8 cellular contexts compared by ENCODE assay signal in genomic region chr1:15885701-15886612, GRCh38. TPM values are rescaled to one million over a fixed set of nuclear protein-coding genes. Genes with fewer than 3 reads are reported as not detected.
DNase-seq lines count a peak whose midpoint lies in the region; ATAC-seq, FAIRE-seq and TF ChIP-seq lines count a peak whose summit lies in the region.

No MANE protein-coding gene starts in this region.

- dilution Hi-C loops in mammary epithelial cell (cut with HindIII; ENCODE audit: low sequenced_read_pairs), result no loop called here

- H3K4me1 ChIP-seq in ACC112 (ENCODE audit: control insufficient read depth, insufficient read depth, low read length, unreplicated experiment), result peaks cover 39% of the 10 kb centered on the region
- peaks cover 18% of the 10 kb centered on the region for H3K4me1 ChIP-seq in mammary epithelial cell (ENCODE audit: insufficient read depth, low read length)

- H3K36me3 ChIP-seq in ACC112 (ENCODE audit: insufficient read depth, low read length), result no peaks in the 10 kb centered on the region
- peaks cover 13% of the 10 kb centered on the region for H3K36me3 ChIP-seq in MG63
- no peaks in the 10 kb centered on the region for H3K36me3 ChIP-seq in mammary epithelial cell (ENCODE audit: insufficient read depth, low read length)

- H3K9ac ChIP-seq in mammary epithelial cell (ENCODE audit: insufficient read depth, low read length), result peak overlapping the region; percentile 44

- intact Hi-C loops in mammary epithelial cell (cut with micrococcal nuclease), result loop anchor here (2.0 kb wide), 1 partner anchor 37 kb away; no protein-coding TSS in a partner anchor

- peaks cover 7% of the 10 kb centered on the region for H4K20me1 ChIP-seq in mammary epithelial cell (ENCODE audit: insufficient read depth, low read length)

- CTCF ChIA-PET in mammary epithelial cell (lab: Charles Lee; ENCODE audit: low non-redundant PET), result no interaction called here

- H3K27ac ChIP-seq in ACC112 (ENCODE audit: low read depth, low read length) (peak overlapping the region; percentile 98), mammary epithelial cell (ENCODE audit: insufficient read depth, low read depth, low read length) (peak overlapping the region; percentile 35)

- in situ Hi-C loops in mammary epithelial cell (cut with MboI; ENCODE audit: low sequenced_read_pairs in 2 of 2), result no loop called here

- peak overlapping the region; percentile 51 for H2AFZ ChIP-seq in ACC112 (ENCODE audit: low read length, unreplicated experiment)
- no peak overlapping the region for H2AFZ ChIP-seq in mammary epithelial cell (ENCODE audit: low read depth, low read length)

- H3K9me3 ChIP-seq in MG63 (no peaks in the 10 kb centered on the region), mammary epithelial cell (replicated peaks; ENCODE audit: insufficient read depth, low read length) (no peaks in the 10 kb centered on the region)

- H3K4me3 ChIP-seq in ACC112 (ENCODE audit: low read depth, low read length) (peak overlapping the region; percentile 70), MG63 (peak overlapping the region; percentile 28), mammary epithelial cell (replicated peaks in 1 of 3; ENCODE audit: insufficient read depth in 1 of 3, low read depth in 2 of 3, low read length in 3 of 3) (peak overlapping the region; percentile 14 to 34 (median 28))

- BruUV-seq in mammary epithelial cell (replicated peaks; lab: Mats Ljungman, UMichigan), result no TSS peak

- H3K79me2 ChIP-seq in ACC112 (ENCODE audit: control insufficient read depth, insufficient read depth, low read length, unreplicated experiment) (peaks cover 78% of the 10 kb centered on the region), mammary epithelial cell (ENCODE audit: insufficient read depth, low read length) (peaks cover 98% of the 10 kb centered on the region)

- DNase-seq in GM12891 (ENCODE audit: insufficient read length, low spot score) (no peak), MG63 (peak; percentile 92), RPMI7951 (ENCODE audit: low read depth) (peak; percentile 93), mammary epithelial cell (peak; percentile 86), iPS DF 4.7 (ENCODE audit: extremely low read depth, low spot score) (peak; percentile 44), pulmonary artery endothelial cell (ENCODE audit: low read depth, low spot score) (peak; percentile 75)

- under 1% methylated on average over 10 of the region's 14 CpGs for WGBS in mammary epithelial cell (ENCODE audit: low coverage, missing lambda C conversion rate)

- peak overlapping the region; percentile 72 for H3K4me2 ChIP-seq in mammary epithelial cell (ENCODE audit: insufficient read depth, low read depth, low read length)

- no peak for ATAC-seq in HG03460 (IDR thresholded peaks at IDR 0.05; ENCODE audit: unreplicated experiment)

- peak; percentile 52 for FAIRE-seq in GM12891 (lab: Jason Lieb, UNC)

- H3K27me3 ChIP-seq in ACC112 (ENCODE audit: insufficient read depth, low read length), result no peaks in the 10 kb centered on the region
- H3K27me3 ChIP-seq in MG63, result no peaks in the 10 kb centered on the region
- no peaks in the 10 kb centered on the region for H3K27me3 ChIP-seq in mammary epithelial cell (ENCODE audit: insufficient read depth, low read length)

- TF ChIP-seq CTCF in mammary epithelial cell (conservative IDR thresholded peaks at IDR 0.05 in 1 of 2, IDR thresholded peaks at IDR 0.05 in 1 of 2; ENCODE audit: extremely low read depth in 1 of 2, insufficient read depth in 1 of 2, low read depth in 1 of 2, low read length in 2 of 2), result peak; percentile 15 to 32

- no peak for TF ChIP-seq POLR2A in GM12891 (IDR thresholded peaks at IDR 0.05; ENCODE audit: low read depth, low read length)

TF ChIP-seq in GM12891, 5 proteins besides CTCF, POLR2A, EP300 and RAD21:
- no peak for TF ChIP-seq SPI1 (IDR thresholded peaks at IDR 0.05; ENCODE audit: low read depth, low read length)

RNA-seq across cellular contexts. Expression of gene SPEN, which starts 38.5 kb away (rescaled TPM):
- 30.0 TPM for polyA plus RNA-seq in GM12891 (2012; ENCODE audit: low read depth, missing spikeins)
- 3.3 and 4.8 TPM in 2 replicates for total RNA-seq in MG63 (2014; rRNA removed; shearing (Covaris generic); ENCODE audit: low replicate concordance)
- 9.3 and 14.1 TPM in 2 replicates for total RNA-seq in RPMI7951 (2014; rRNA removed; shearing (Covaris generic))
- total RNA-seq in mammary epithelial cell (10 to 100 TPM; 32.3 to 48.1 TPM), pulmonary artery endothelial cell (18.9 and 31.7 TPM in 2 replicates)
- polyA plus RNA-seq in mammary epithelial cell, result 6.5 TPM
- polyA minus RNA-seq in mammary epithelial cell, result 37.1 TPM
